1 cellular context compared by ENCODE assay signal in genomic region chr1:67624680-67625079, GRCh38.
TF ChIP-seq lines count a peak whose summit lies in the region.

No MANE protein-coding gene starts in this region.

TF ChIP-seq in K562, 482 proteins besides CTCF, POLR2A, EP300 and RAD21 (continued from another document):
- TF ChIP-seq ZBTB9 (CRISPR knock-in tag; IDR thresholded peaks at IDR 0.05) (no peak), GTF2B (IDR thresholded peaks at IDR 0.05; ENCODE audit: extremely low read depth, insufficient read length) (no peak)
TF ChIP-seq in K562: peak in this region for 0.
